1 cellular context compared by ENCODE assay signal in genomic region chr16:84594725-84595038, GRCh38.
TF ChIP-seq lines count a peak whose summit lies in the region.

No MANE protein-coding gene starts in this region.

TF ChIP-seq in WTC11, 78 proteins besides CTCF, POLR2A, EP300 and RAD21 (continued from another document):
- TF ChIP-seq ATF6 (CRISPR knock-in tag; IDR thresholded peaks at IDR 0.05) (no peak), ZNF121 (CRISPR knock-in tag; IDR thresholded peaks at IDR 0.05) (no peak), CDX4 (CRISPR knock-in tag; IDR thresholded peaks at IDR 0.05; ENCODE audit: borderline replicate concordance) (no peak), ZNF423 (CRISPR knock-in tag; IDR thresholded peaks at IDR 0.05) (no peak), SOX15 (CRISPR knock-in tag; IDR thresholded peaks at IDR 0.05) (no peak), NFE2L1 (CRISPR knock-in tag; IDR thresholded peaks at IDR 0.05) (no peak), OVOL2 (CRISPR knock-in tag; IDR thresholded peaks at IDR 0.05; ENCODE audit: borderline replicate concordance) (no peak), ATF1 (CRISPR knock-in tag; IDR thresholded peaks at IDR 0.05) (no peak), PREB (CRISPR knock-in tag; IDR thresholded peaks at IDR 0.05; ENCODE audit: borderline replicate concordance) (no peak), MLX (CRISPR knock-in tag; IDR thresholded peaks at IDR 0.05) (no peak)
